1 cellular context compared by ENCODE assay signal in the genomic region with DNA sequence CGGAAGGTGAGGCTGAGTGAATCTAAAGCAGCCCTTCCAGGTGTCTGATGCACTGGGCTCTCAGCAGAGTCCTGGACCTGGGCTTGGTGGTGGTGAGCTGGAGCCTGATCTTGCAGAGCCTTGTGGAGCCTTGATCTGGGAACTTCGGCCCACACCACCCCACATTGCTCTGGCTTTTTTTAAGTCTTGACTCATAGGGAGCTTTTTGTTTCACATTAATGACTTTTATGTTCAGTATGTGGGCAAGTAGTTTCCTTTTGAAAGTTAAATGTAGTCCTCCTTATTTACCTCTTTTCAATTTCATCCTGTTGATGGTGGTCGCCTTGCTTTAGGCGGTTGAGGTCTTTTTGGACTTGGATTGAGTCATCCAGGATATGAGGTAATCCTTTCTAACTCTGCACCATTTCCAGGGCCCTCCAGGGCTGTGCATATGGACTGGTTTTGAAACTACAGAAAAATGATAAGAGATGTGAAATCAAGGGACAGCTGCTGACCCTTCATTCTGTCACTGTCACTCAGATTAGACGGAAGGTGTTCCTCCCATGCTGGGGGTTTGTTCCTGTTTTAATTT.
TF ChIP-seq lines count a peak whose summit lies in the region.

No MANE protein-coding gene starts in this region.

TF ChIP-seq in SK-N-SH treated with all-trans-retinoic acid at 6 μM for 48 hours, 23 proteins besides CTCF, POLR2A, EP300 and RAD21 (continued from another document):
- TF ChIP-seq, protein P1, sequence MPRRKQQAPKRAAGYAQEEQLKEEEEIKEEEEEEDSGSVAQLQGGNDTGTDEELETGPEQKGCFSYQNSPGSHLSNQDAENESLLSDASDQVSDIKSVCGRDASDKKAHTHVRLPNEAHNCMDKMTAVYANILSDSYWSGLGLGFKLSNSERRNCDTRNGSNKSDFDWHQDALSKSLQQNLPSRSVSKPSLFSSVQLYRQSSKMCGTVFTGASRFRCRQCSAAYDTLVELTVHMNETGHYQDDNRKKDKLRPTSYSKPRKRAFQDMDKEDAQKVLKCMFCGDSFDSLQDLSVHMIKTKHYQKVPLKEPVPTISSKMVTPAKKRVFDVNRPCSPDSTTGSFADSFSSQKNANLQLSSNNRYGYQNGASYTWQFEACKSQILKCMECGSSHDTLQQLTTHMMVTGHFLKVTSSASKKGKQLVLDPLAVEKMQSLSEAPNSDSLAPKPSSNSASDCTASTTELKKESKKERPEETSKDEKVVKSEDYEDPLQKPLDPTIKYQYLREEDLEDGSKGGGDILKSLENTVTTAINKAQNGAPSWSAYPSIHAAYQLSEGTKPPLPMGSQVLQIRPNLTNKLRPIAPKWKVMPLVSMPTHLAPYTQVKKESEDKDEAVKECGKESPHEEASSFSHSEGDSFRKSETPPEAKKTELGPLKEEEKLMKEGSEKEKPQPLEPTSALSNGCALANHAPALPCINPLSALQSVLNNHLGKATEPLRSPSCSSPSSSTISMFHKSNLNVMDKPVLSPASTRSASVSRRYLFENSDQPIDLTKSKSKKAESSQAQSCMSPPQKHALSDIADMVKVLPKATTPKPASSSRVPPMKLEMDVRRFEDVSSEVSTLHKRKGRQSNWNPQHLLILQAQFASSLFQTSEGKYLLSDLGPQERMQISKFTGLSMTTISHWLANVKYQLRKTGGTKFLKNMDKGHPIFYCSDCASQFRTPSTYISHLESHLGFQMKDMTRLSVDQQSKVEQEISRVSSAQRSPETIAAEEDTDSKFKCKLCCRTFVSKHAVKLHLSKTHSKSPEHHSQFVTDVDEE (CRISPR knock-in tag; IDR thresholded peaks at IDR 0.05) = no peak
- TF ChIP-seq ZFP30 (CRISPR knock-in tag; IDR thresholded peaks at IDR 0.05) = no peak
TF ChIP-seq in SK-N-SH treated with all-trans-retinoic acid at 6 μM for 48 hours: peak in this region for 0.
